Comparison of ENCODE assay signal across 10 cellular contexts in the genomic region with DNA sequence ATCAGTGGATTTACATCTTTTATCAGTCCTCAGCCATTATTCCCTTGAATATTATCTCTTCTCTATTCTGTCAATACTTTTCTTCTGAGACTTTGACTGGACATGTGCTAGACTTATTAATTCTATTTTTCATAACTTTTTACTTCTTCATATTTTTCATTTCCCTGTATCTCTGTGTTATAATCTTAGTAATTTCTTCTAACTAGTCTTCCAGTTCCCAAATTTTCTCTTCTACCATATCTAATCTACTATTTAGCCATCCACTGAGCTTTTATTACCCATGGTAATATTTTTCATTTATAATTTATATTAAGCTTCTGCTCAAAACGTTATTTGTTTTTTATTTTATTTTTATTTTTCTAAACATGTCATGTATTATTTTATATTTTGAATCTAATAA. TPM values are rescaled to one million over a fixed set of nuclear protein-coding genes. Genes with fewer than 3 reads are reported as not detected.
"Had no signal": no experiment of that assay in that cellular context is flagged by ENCODE, and none has a peak within 500 bp of the region (broad histone marks: within the 10 kb centered on the region; RNA-seq: fewer than 3 reads in every experiment).

No MANE protein-coding gene starts in this region.

- ATAC-seq: GM23338, HCT116, HepG2 had no signal

- H3K4me1 ChIP-seq: HAP-1 had no signal

- DNase-seq: KG1 had no signal

- FAIRE-seq: H1, H54, HepG2 had no signal

- H3K4me2 ChIP-seq: GM23338 had no signal

- H3K36me3 ChIP-seq: HAP-1 had no signal

- H3K4me3 ChIP-seq: GM23338, HAP-1 had no signal

- H3K27ac ChIP-seq: HL-60 had no signal

- H3K9me3 ChIP-seq: HAP-1 had no signal

- H2AFZ ChIP-seq: GM23338 had no signal

RNA-seq across cellular contexts. Expression of a gene that starts 13.1 kb away (rescaled TPM):
- total RNA-seq: HepG2, HT1080 had no signal
- polyA plus RNA-seq: HepG2, IgD-negative memory B cell had no signal
